Comparison of ENCODE assay signal across 22 cellular contexts in genomic region chr1:93841771-93842170, GRCh38. TPM values are rescaled to one million over a fixed set of nuclear protein-coding genes. Genes with fewer than 3 reads are reported as not detected.
A peak's percentile ranks its signal among the peaks of the same experiment; 100 is the strongest.
DNase-seq lines count a peak whose midpoint lies in the region; ATAC-seq, FAIRE-seq and TF ChIP-seq lines count a peak whose summit lies in the region.
"Had no signal": no experiment of that assay in that cellular context is flagged by ENCODE, and none has a peak within 500 bp of the region (broad histone marks: within the 10 kb centered on the region; RNA-seq: fewer than 3 reads in every experiment).

No MANE protein-coding gene starts in this region.

- peaks cover 4% of the 10 kb centered on the region; the same call in 1 of the 2 replicates for H3K23me2 ChIP-seq in H1 (ENCODE audit: low read depth, low read length)

- CTCF ChIA-PET in H1 (lab: Charles Lee; ENCODE audit: partially characterized antibody): interaction anchor here (0.6 to 14.0 kb wide), 8 partner anchors 10 to 635 kb away, joined by 3 to 324 read pairs (median 4); partner anchors contain the start of gene BCAR3

- peaks cover 70% of the 10 kb centered on the region for H3K4me1 ChIP-seq in BLaER1
- peaks cover 0 to 10% (median 3%) of the 10 kb centered on the region in 4 experiments; a peak in 2 of 7 replicates for H3K4me1 ChIP-seq in H1 (replicated peaks in 1 of 4; ENCODE audit: control insufficient read depth in 3 of 4, insufficient read depth in 4 of 4, low read length in 3 of 4)
- H3K4me1 ChIP-seq in testis: peaks cover 51% of the 10 kb centered on the region

- no peak for TF ChIP-seq EP300 in H1 (IDR thresholded peaks at IDR 0.05; ENCODE audit: borderline replicate concordance in 1 of 2, low read depth in 2 of 2, low read length in 2 of 2)

- H3K79me2 ChIP-seq in H1 (ENCODE audit: control insufficient read depth in 1 of 2, insufficient read depth in 2 of 2, low read length in 2 of 2): no peaks in the 10 kb centered on the region

- H2AK5ac ChIP-seq in H1 (ENCODE audit: low read depth, low read length): peak overlapping the region; percentile 29; the same call in 1 of the 2 replicates

- H3K4ac ChIP-seq in H1 (replicated peaks; ENCODE audit: insufficient read length, low read depth, low read length): no peak overlapping the region

- no peak overlapping the region for H4K91ac ChIP-seq in H1 (replicated peaks; ENCODE audit: insufficient read length, low read length)

- H4K8ac ChIP-seq in H1 (ENCODE audit: extremely low read depth, insufficient read depth, low read length): no peak overlapping the region

- H3K27me3 ChIP-seq in BLaER1: no peaks in the 10 kb centered on the region
- H3K27me3 ChIP-seq in H1 (replicated peaks in 1 of 4; ENCODE audit: control insufficient read depth in 3 of 4, extremely low read depth in 1 of 4, insufficient read depth in 3 of 4, low read length in 3 of 4): no peaks in the 10 kb centered on the region; a peak in 1 of 7 replicates
- no peaks in the 10 kb centered on the region for H3K27me3 ChIP-seq in testis

- H2BK120ac ChIP-seq in H1 (replicated peaks; ENCODE audit: low read depth, low read length): no peak overlapping the region

- TF ChIP-seq RAD21 in H1 (IDR thresholded peaks at IDR 0.05 in 1 of 2, conservative IDR thresholded peaks at IDR 0.05 in 1 of 2; ENCODE audit: low read depth in 2 of 2, low read length in 2 of 2): no peak

- H3K9me3 ChIP-seq in BLaER1 (peaks cover 17% of the 10 kb centered on the region), H1 (ENCODE audit: insufficient read depth in 2 of 2, low read depth in 1 of 2, low read length in 1 of 2) (no peaks in the 10 kb centered on the region), testis (no peaks in the 10 kb centered on the region)

- H3K27ac ChIP-seq in BLaER1 (peak overlapping the region; percentile 55), H1 (ENCODE audit: low read depth, low read length) (no peak overlapping the region), testis (peak overlapping the region; percentile 42 to 55)

- DNase-seq in amniotic epithelial cell (ENCODE audit: low read depth) (peak; percentile 64), H1 (ENCODE audit: low read depth in 1 of 2, low spot score in 2 of 2) (no peak), testis (no peak), hypothalamus (lab: John Stamatoyannopoulos, UW) (no peak)
- DNase-seq: 8988T; C1 segment of cervical spinal cord; CD4-positive, CD25-positive, alpha-beta regulatory T cell; CD8-positive, alpha-beta memory T cell; COR-L47; DMS 273 treated with DMSO at 0.1 percent for 48 hours; DMS53; DND-41; EL; GM23248; HCEC 1CT had no signal

- WGBS in H1 (ENCODE audit: extremely low coverage in 1 of 2, insufficient coverage in 1 of 2, insufficient read length in 1 of 2, insufficient replicate concordance in 2 of 2, low coverage in 1 of 2, low lambda C conversion rate in 2 of 2, missing lambda C conversion rate in 1 of 2), 2 experiments: 93% methylated on average over 3 of the region's 3 CpGs; no CpG with 5 or more reads in 1 of the 2 experiments
- WGBS in testis, 2 donors: 68 to 70% methylated on average over 3 of the region's 3 CpGs

- H2AFZ ChIP-seq in H1 (ENCODE audit: low read length): no peak overlapping the region
- H2AFZ ChIP-seq: GM23248 had no signal

- H3K4me2 ChIP-seq in BLaER1 (peak overlapping the region; percentile 72), H1 (ENCODE audit: insufficient read depth in 1 of 2, low read depth in 2 of 2, low read length in 2 of 2) (no peak overlapping the region)

- no peak overlapping the region for H4K5ac ChIP-seq in H1 (ENCODE audit: insufficient read length, low read depth, low read length)

- H3K79me1 ChIP-seq in H1 (ENCODE audit: low read depth, low read length): no peaks in the 10 kb centered on the region

- POLR2A ChIA-PET in H1 (lab: Charles Lee; ENCODE audit: partially characterized antibody): interaction anchor here (0.7 kb wide), 1 partner anchor 23 kb away, joined by 3 read pairs; no protein-coding TSS in a partner anchor

- H3K23ac ChIP-seq in H1 (ENCODE audit: insufficient read length): no peak overlapping the region

- TF ChIP-seq CTCF in H1 (IDR thresholded peaks at IDR 0.05; ENCODE audit: control extremely low read depth in 1 of 3, insufficient read depth in 1 of 3, low read depth in 1 of 3, low read length in 3 of 3) (no peak), testis (IDR thresholded peaks at IDR 0.05) (no peak)

- no peak overlapping the region for H3K14ac ChIP-seq in H1 (ENCODE audit: insufficient read length)

- TF ChIP-seq POLR2A in H1 (IDR thresholded peaks at IDR 0.05; ENCODE audit: control extremely low read depth in 1 of 2, low read depth in 2 of 2, low read length in 2 of 2) (no peak), testis (IDR thresholded peaks at IDR 0.05) (no peak)

- no peak overlapping the region for H3K56ac ChIP-seq in H1 (replicated peaks; ENCODE audit: insufficient read length, low read depth, low read length)

- H2BK12ac ChIP-seq in H1 (ENCODE audit: low read depth, low read length): no peak overlapping the region

- H3K36me3 ChIP-seq in BLaER1 (no peaks in the 10 kb centered on the region), H1 (ENCODE audit: control insufficient read depth in 2 of 4, insufficient read depth in 4 of 4, low read length in 3 of 4) (no peaks in the 10 kb centered on the region; a peak in 1 of 8 replicates), testis (ENCODE audit: low read depth, missing control alignments) (no peaks in the 10 kb centered on the region)

- H4K20me1 ChIP-seq in BLaER1 (no peaks in the 10 kb centered on the region), H1 (replicated peaks in 1 of 2; ENCODE audit: control insufficient read depth in 1 of 2, insufficient read depth in 2 of 2, low read length in 2 of 2) (no peaks in the 10 kb centered on the region)

- H3K4me3 ChIP-seq in BLaER1 (no peak overlapping the region), H1 (ENCODE audit: extremely low read depth in 1 of 4, insufficient read depth in 2 of 4, low read depth in 3 of 4, low read length in 4 of 4) (no peak overlapping the region), testis (no peak overlapping the region)
- H3K4me3 ChIP-seq: GM12878, GM23248 had no signal

- FAIRE-seq in H1 (lab: Jason Lieb, UNC): no peak
- FAIRE-seq: GM12878, GM19239, H54, HTR-8/SVneo had no signal

- ATAC-seq in GM18873 (IDR thresholded peaks at IDR 0.05; ENCODE audit: low FRiP score, unreplicated experiment) (no peak), GM21825 (IDR thresholded peaks at IDR 0.05; ENCODE audit: unreplicated experiment) (no peak)
- ATAC-seq: GM12878 had no signal

- intact Hi-C loops in testis (cut with DNase I; ENCODE audit: low total_unique reads): loop anchor here (10.0 kb wide), 2 partner anchors 217 to 397 kb away; partner anchors contain the start of gene FNBP1L

- H3K9ac ChIP-seq in BLaER1 (no peak overlapping the region), H1 (replicated peaks in 1 of 4; ENCODE audit: extremely low read depth in 1 of 4, low read depth in 3 of 4, low read length in 3 of 4) (no peak overlapping the region)
- H3K9ac ChIP-seq: GM23248 had no signal

- H3K18ac ChIP-seq in H1 (ENCODE audit: extremely low read depth, low read length): no peak overlapping the region

- H2BK5ac ChIP-seq in H1 (ENCODE audit: low read depth, low read length): no peak overlapping the region

- no peak overlapping the region for H2BK15ac ChIP-seq in H1 (ENCODE audit: low read length)

- H2BK20ac ChIP-seq in H1 (ENCODE audit: low read length): no peak overlapping the region

TF ChIP-seq in H1, 55 proteins besides CTCF, POLR2A, EP300 and RAD21:
- TF ChIP-seq BACH1 (IDR thresholded peaks at IDR 0.05; ENCODE audit: low read length) (no peak), BRCA1 (IDR thresholded peaks at IDR 0.05; ENCODE audit: low read depth, low read length) (no peak), FOSL1 (IDR thresholded peaks at IDR 0.05; ENCODE audit: insufficient read depth, low read depth, low read length) (no peak), TAF7 (optimal IDR thresholded peaks at IDR 0.05; ENCODE audit: borderline replicate concordance, low read depth, low read length) (no peak), TEAD4 (IDR thresholded peaks at IDR 0.05; ENCODE audit: low read depth, low read length) (no peak), CHD2 (IDR thresholded peaks at IDR 0.05; ENCODE audit: low read length) (no peak), GABPA (IDR thresholded peaks at IDR 0.05; ENCODE audit: borderline replicate concordance, insufficient read depth, low read length) (no peak)
TF ChIP-seq in H1: peak in this region for 0.

RNA-seq across cellular contexts. Expression of gene DNTTIP2, which starts 37.2 kb away (rescaled TPM):
- 80.4 and 84.2 TPM in 2 replicates for total RNA-seq in H1 (2021; fragmentation: NEBNext Ultra II Directional; extraction: Animal tissue kit (Norgen Biotek cat#: 25700))
- polyA plus RNA-seq in H1 (2011; rRNA removed): 3.1 and 6.3 TPM in 2 replicates
- 16.7 TPM for polyA plus RNA-seq in H1 (2011; cell fraction: cytosol; rRNA removed)
- 36.5 TPM for polyA plus RNA-seq in H1 (2011; cell fraction: nucleus; rRNA removed)
- 43.9 to 87.2 TPM (median 51.2 TPM) in 4 replicates for polyA plus RNA-seq in H1 (2012, experiment 1 of 2)
- 3.0 TPM for polyA plus RNA-seq in H1 (2012, experiment 2 of 2)
- 92.4 TPM for polyA plus RNA-seq in H1 (2013, experiment 1 of 2)
- 93.1 TPM for polyA plus RNA-seq in H1 (2013, experiment 2 of 2)
- polyA minus RNA-seq in H1 (2011; rRNA and poly(A)+ RNA removed): 29.1 and 52.1 TPM in 2 replicates
- polyA minus RNA-seq in H1 (2011; cell fraction: cytosol; rRNA and poly(A)+ RNA removed): 12.0 TPM
- polyA minus RNA-seq in H1 (2011; cell fraction: nucleus; rRNA and poly(A)+ RNA removed): 30.2 TPM
- 10 to 100 TPM; 30.8 to 35.4 TPM for total RNA-seq in testis
- polyA plus RNA-seq in testis (ENCODE audit: insufficient read depth, low read depth, low replicate concordance): 17.0 TPM
